ENCODE assay signal across 12 cellular contexts in genomic region chr2:68441994-68442322, GRCh38. TPM values are rescaled to one million over a fixed set of nuclear protein-coding genes. Genes with fewer than 3 reads are reported as not detected.
A peak's percentile ranks its signal among the peaks of the same experiment; 100 is the strongest.
DNase-seq lines count a peak whose midpoint lies in the region; ATAC-seq and TF ChIP-seq lines count a peak whose summit lies in the region.
"Had no signal": no experiment of that assay in that cellular context is flagged by ENCODE, and none has a peak within 500 bp of the region (broad histone marks: within the 10 kb centered on the region; RNA-seq: fewer than 3 reads in every experiment).

No MANE protein-coding gene starts in this region.

- no peak overlapping the region for H3K4me3 Mint-ChIP-seq in activated B cell treated with CpG ODN at 0.5 μM for 24 hours
- H3K4me3 Mint-ChIP-seq in natural killer cell: no peak overlapping the region

- no peaks in the 10 kb centered on the region for H3K36me3 ChIP-seq in BLaER1 treated with 17β-estradiol and CSF1 and Interleukin-3, amounts not matched to agents 10 nM and 100 nM
- H3K36me3 ChIP-seq in heart right ventricle: no peaks in the 10 kb centered on the region
- H3K36me3 ChIP-seq: ovary had no signal

- H3K36me3 Mint-ChIP-seq in activated B cell treated with CpG ODN at 0.5 μM for 24 hours (ENCODE audit: low read depth): peaks cover 2% of the 10 kb centered on the region
- H3K36me3 Mint-ChIP-seq in natural killer cell: no peaks in the 10 kb centered on the region
- H3K36me3 Mint-ChIP-seq: naive thymus-derived CD8-positive, alpha-beta T cell had no signal

- H4K20me1 ChIP-seq in BLaER1 treated with 17β-estradiol and CSF1 and Interleukin-3, amounts not matched to agents 10 nM and 100 nM: no peaks in the 10 kb centered on the region

- ATAC-seq in activated B cell treated with CpG ODN at 0.5 μM for 24 hours (ENCODE audit: low read depth) (no peak), natural killer cell (no peak), GM21737 (IDR thresholded peaks at IDR 0.05; ENCODE audit: unreplicated experiment) (no peak), heart right ventricle (no peak)

- CTCF ChIA-PET in activated B cell treated with CpG ODN at 0.5 μM for 24 hours (lab: Charles Lee): interaction anchor here (0.6 to 4.7 kb wide), 30 partner anchors 11 to 1274 kb away, joined by 3 to 58 read pairs (median 6); partner anchors contain the start of genes FBXO48, PLEK and PPP3R1

- intact Hi-C loops in activated B cell treated with CpG ODN at 0.5 μM for 24 hours (cut with micrococcal nuclease): loop anchor here (1.0 to 2.0 kb wide), 11 partner anchors 18 to 320 kb away; partner anchors contain the start of genes APLF, FBXO48 and PNO1
- intact Hi-C loops in natural killer cell (cut with micrococcal nuclease): loop anchor here (1.0 to 10.0 kb wide), 7 partner anchors 18 to 320 kb away; partner anchors contain the start of genes APLF and FBXO48
- intact Hi-C loops in heart right ventricle (cut with DNase I): loop anchor here in 8 of 10 donors (1.0 to 10.0 kb wide), 11 partner anchors 79 to 320 kb away; partner anchors contain the start of genes CNRIP1 (in 1 of the 8) and PPP3R1 (in 1 of the 8)

- POLR2A ChIA-PET in activated B cell treated with CpG ODN at 0.5 μM for 24 hours (lab: Charles Lee): interaction anchor here (0.9 to 2.6 kb wide), 15 partner anchors 14 to 246 kb away, joined by 3 to 22 read pairs (median 7); partner anchors contain the start of genes FBXO48, PLEK and PPP3R1

- DNase-seq in activated B cell treated with CpG ODN at 0.5 μM for 24 hours: no peak
- DNase-seq in natural killer cell: no peak
- no peak for DNase-seq in NCI-H146 treated with DMSO at 0.1 percent for 48 hours (lab: John Stamatoyannopoulos, UW; ENCODE audit: unreplicated experiment)
- no peak for DNase-seq in A172 (ENCODE audit: low spot score)
- no peak for DNase-seq in heart right ventricle

- H3K9ac ChIP-seq in BLaER1 treated with 17β-estradiol and CSF1 and Interleukin-3, amounts not matched to agents 10 nM and 100 nM: peak overlapping the region in 1 of 11 experiments; percentile 56; a peak in 2 of 22 replicates

- H3K27ac Mint-ChIP-seq in activated B cell treated with CpG ODN at 0.5 μM for 24 hours: peak overlapping the region; percentile 95
- peak overlapping the region; percentile 97 to 99 for H3K27ac Mint-ChIP-seq in natural killer cell

- H3K4me3 ChIP-seq in BLaER1 treated with 17β-estradiol and CSF1 and Interleukin-3, amounts not matched to agents 10 nM and 100 nM: no peak overlapping the region
- no peak overlapping the region for H3K4me3 ChIP-seq in heart right ventricle
- H3K4me3 ChIP-seq: body of pancreas, ovary, smooth muscle cell had no signal

- peaks cover under 1% of the 10 kb centered on the region for H3K9me3 Mint-ChIP-seq in activated B cell treated with CpG ODN at 0.5 μM for 24 hours
- no peaks in the 10 kb centered on the region for H3K9me3 Mint-ChIP-seq in natural killer cell
- H3K9me3 Mint-ChIP-seq: naive thymus-derived CD8-positive, alpha-beta T cell had no signal

- H3K27ac ChIP-seq in BLaER1 treated with 17β-estradiol and CSF1 and Interleukin-3, amounts not matched to agents 10 nM and 100 nM: peak overlapping the region in 6 of 11 experiments; percentile 16 to 83 (median 76); a peak in 7 of 22 replicates
- no peak overlapping the region for H3K27ac ChIP-seq in heart right ventricle
- H3K27ac ChIP-seq: ovary had no signal

- peaks cover 0 to 2% (median 1%) of the 10 kb centered on the region in 11 experiments; a peak in 16 of 22 replicates for H3K9me3 ChIP-seq in BLaER1 treated with 17β-estradiol and CSF1 and Interleukin-3, amounts not matched to agents 10 nM and 100 nM (replicated peaks in 1 of 11)
- peaks cover 0 to 3% (median 0%) of the 10 kb centered on the region in 11 donors for H3K9me3 ChIP-seq in heart right ventricle
- H3K9me3 ChIP-seq: body of pancreas, ovary had no signal

- peaks cover 30 to 38% (median 34%) of the 10 kb centered on the region in 10 experiments for H3K4me1 ChIP-seq in BLaER1 treated with 17β-estradiol and CSF1 and Interleukin-3, amounts not matched to agents 10 nM and 100 nM
- H3K4me1 ChIP-seq in heart right ventricle: peaks cover 3 to 24% (median 10%) of the 10 kb centered on the region in 9 donors

- H3K4me1 Mint-ChIP-seq in activated B cell treated with CpG ODN at 0.5 μM for 24 hours (peaks cover 46% of the 10 kb centered on the region), natural killer cell (peaks cover 37 to 38% of the 10 kb centered on the region in 2 donors)

- WGBS in heart right ventricle, 2 donors: 81 to 84% methylated on average over 2 of the region's 2 CpGs

- TF ChIP-seq CTCF in LNCAP (IDR thresholded peaks at IDR 0.05) (0 out of 2 replicates have a peak, but pooled peaks have one; percentile 5), activated B cell treated with CpG ODN at 0.5 μM for 24 hours (IDR thresholded peaks at IDR 0.05) (peak; percentile 60), natural killer cell (IDR thresholded peaks at IDR 0.05) (peak; percentile 46), heart right ventricle (IDR thresholded peaks at IDR 0.05) (peak in 2 of 9 donors; percentile 1 to 11)

- H3K27me3 Mint-ChIP-seq in activated B cell treated with CpG ODN at 0.5 μM for 24 hours (no peaks in the 10 kb centered on the region), natural killer cell (ENCODE audit: low read depth in 2 of 2) (no peaks in the 10 kb centered on the region)
- H3K27me3 Mint-ChIP-seq: naive thymus-derived CD8-positive, alpha-beta T cell had no signal

- peak overlapping the region in 1 of 11 experiments; percentile 76; a peak in 3 of 22 replicates for H3K4me2 ChIP-seq in BLaER1 treated with 17β-estradiol and CSF1 and Interleukin-3, amounts not matched to agents 10 nM and 100 nM
- H3K4me2 ChIP-seq: smooth muscle cell had no signal

- H3K27me3 ChIP-seq in BLaER1 treated with 17β-estradiol and CSF1 and Interleukin-3, amounts not matched to agents 10 nM and 100 nM: no peaks in the 10 kb centered on the region
- no peaks in the 10 kb centered on the region for H3K27me3 ChIP-seq in heart right ventricle
- H3K27me3 ChIP-seq: body of pancreas, ovary had no signal

RNA-seq across cellular contexts. Expression of gene FBXO48, which starts 25.1 kb away (rescaled TPM):
- total RNA-seq in activated B cell treated with CpG ODN at 0.5 μM for 24 hours: 1.8 and 2.6 TPM in 2 replicates
- total RNA-seq in natural killer cell: 1 to 10 TPM in 2 of 3 donors, under 1 TPM in 1; 0.96 to 1.3 (median 1.1) TPM
- total RNA-seq in A172 (2014; rRNA removed; shearing (Covaris generic)): 0.43 and 0.67 TPM in 2 replicates
- 1 to 10 TPM in 4 of 10 donors, under 1 TPM in 6; 0.27 to 1.2 (median 0.97) TPM for total RNA-seq in heart right ventricle
- under 1 TPM; 0.30 to 0.51 TPM for polyA plus RNA-seq in heart right ventricle

RNA-seq across cellular contexts. Expression of gene APLF, which starts 25.4 kb away (rescaled TPM):
- 6.4 and 6.8 TPM in 2 replicates for total RNA-seq in activated B cell treated with CpG ODN at 0.5 μM for 24 hours
- total RNA-seq in natural killer cell: 1 to 10 TPM; 2.2 to 4.3 (median 3.8) TPM
- total RNA-seq in A172 (2014; rRNA removed; shearing (Covaris generic)): 3.7 and 6.8 TPM in 2 replicates
- total RNA-seq in heart right ventricle: 1 to 10 TPM; 3.4 to 6.5 (median 5.1) TPM
- 1 to 10 TPM in 1 of 2 donors, under 1 TPM in 1; 0.38 to 1.8 TPM for polyA plus RNA-seq in heart right ventricle

Comparison
In these comparisons a context has a peak if more than half of its experiments do, and no peak if none do; other contexts are left out.
1. H3K27ac ChIP-seq: peak in BLaER1 treated with 17β-estradiol and CSF1 and Interleukin-3, amounts not matched to agents 10 nM and 100 nM (6 of 11); none in heart right ventricle (0 of 10).